Comparison of ENCODE assay signal across 8 cellular contexts in genomic region chrX:130994671-130995070, GRCh38.
DNase-seq lines count a peak whose midpoint lies in the region; ATAC-seq and TF ChIP-seq lines count a peak whose summit lies in the region.

No MANE protein-coding gene starts in this region.

- TF ChIP-seq POLR2A in lower leg skin (IDR thresholded peaks at IDR 0.05), result no peak

- H3K27ac ChIP-seq in WERI-Rb-1, result no peak overlapping the region

- TF ChIP-seq CTCF in WERI-Rb-1 (IDR thresholded peaks at IDR 0.05; ENCODE audit: low read depth, low read length), result no peak
- no peak for TF ChIP-seq CTCF in lower leg skin (IDR thresholded peaks at IDR 0.05)

- H3K36me3 ChIP-seq in WERI-Rb-1, result no peaks in the 10 kb centered on the region

- H3K4me3 ChIP-seq in WERI-Rb-1 (ENCODE audit: low read depth, low read length) (no peak overlapping the region), lower leg skin (ENCODE audit: low read depth, poor library complexity, severe bottlenecking) (no peak overlapping the region)

- H3K27me3 ChIP-seq in WERI-Rb-1 (ENCODE audit: insufficient read depth, low read depth, severe bottlenecking), result peaks cover 35% of the 10 kb centered on the region

- no peaks in the 10 kb centered on the region for H3K9me3 ChIP-seq in WERI-Rb-1 (ENCODE audit: severe bottlenecking)

- no peak for ATAC-seq in HG02642 (IDR thresholded peaks at IDR 0.05; ENCODE audit: poor library complexity, unreplicated experiment)
- no peak for ATAC-seq in HG03520 (IDR thresholded peaks at IDR 0.05; ENCODE audit: unreplicated experiment)
- ATAC-seq in GM18520 (IDR thresholded peaks at IDR 0.05; ENCODE audit: unreplicated experiment), result no peak

- intact Hi-C loops in lower leg skin (cut with DNase I; ENCODE audit: low total_unique reads), result no loop called here

- WGBS in lower leg skin, 2 donors, result 46 to 57% methylated on average over 8 of the region's 8 CpGs

- DNase-seq in DMS53 (lab: John Stamatoyannopoulos, UW) (peak; percentile 71), HuH-7 (ENCODE audit: low spot score) (peak; percentile 8), WERI-Rb-1 (peak; percentile 24), left kidney (ENCODE audit: low read depth, low spot score) (peak; percentile 27), lower leg skin (ENCODE audit: low spot score in 2 of 2) (no peak)

Comparison
In these comparisons a context has a peak if more than half of its experiments do, and no peak if none do; other contexts are left out.
1. DNase-seq: peak in DMS53 (single experiment), HuH-7 (single experiment), WERI-Rb-1 (single experiment) and left kidney (single experiment); none in lower leg skin (0 of 2).